19 cellular contexts compared by ENCODE assay signal in the genomic region with DNA sequence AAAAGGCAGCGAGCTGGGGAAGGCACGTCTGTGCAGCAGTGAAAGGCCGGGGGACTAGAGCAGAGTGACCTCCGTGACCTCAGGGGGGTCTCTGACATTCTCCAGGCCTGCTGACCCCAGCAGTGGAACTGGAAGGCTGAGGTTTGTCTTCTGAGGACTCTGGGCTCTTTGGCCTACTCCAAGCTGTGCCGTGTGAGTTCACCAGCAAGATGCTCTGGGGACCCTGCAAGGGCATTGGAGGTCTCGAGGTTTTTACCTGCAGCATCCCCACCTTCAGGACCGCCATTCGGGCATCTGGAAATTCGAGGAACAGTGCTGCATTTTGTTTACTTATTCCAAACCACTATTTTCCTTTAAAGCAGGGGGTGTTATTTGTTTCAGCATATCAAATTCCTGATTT.
"Had no signal": no experiment of that assay in that cellular context is flagged by ENCODE, and none has a peak within 500 bp of the region (broad histone marks: within the 10 kb centered on the region; RNA-seq: fewer than 3 reads in every experiment).

No MANE protein-coding gene starts in this region.

- H3K27ac ChIP-seq: coronary artery, epithelial cell of prostate, esophagus squamous epithelium, gastrocnemius medialis, heart right ventricle, left lung, lower lobe of right lung had no signal

- H3K4me1 ChIP-seq: gastrocnemius medialis, left lung, lower lobe of right lung had no signal

- H3K9me3 ChIP-seq: esophagus squamous epithelium, gastrocnemius medialis, heart right ventricle, left lung, lower lobe of right lung had no signal

- DNase-seq: dermis blood vessel endothelial cell; dorsolateral prefrontal cortex; effector CD4-positive, alpha-beta T cell; effector memory CD4-positive, alpha-beta T cell; erythroblast; esophagus squamous epithelium; foreskin fibroblast; gastrocnemius medialis; glutamatergic neuron; heart right ventricle; hippocampal formation; left cardiac atrium; left lung; left ventricle myocardium superior; lower lobe of right lung; mesenchymal stem cell had no signal

- H3K27me3 ChIP-seq: dorsolateral prefrontal cortex had no signal

- ATAC-seq: esophagus mucosa, gastrocnemius medialis, heart right ventricle, left cardiac atrium, left lung, left ventricle myocardium superior, lower lobe of right lung had no signal

- H3K36me3 ChIP-seq: esophagus squamous epithelium, gastrocnemius medialis, heart right ventricle, left lung, lower lobe of right lung had no signal

- H3K4me3 ChIP-seq: coronary artery, dorsolateral prefrontal cortex, esophagus squamous epithelium, gastrocnemius medialis, heart right ventricle, left lung, lower lobe of right lung had no signal
